Comparison of ENCODE assay signal across 1 cellular context in genomic region chr1:201023517-201023902, GRCh38.
TF ChIP-seq lines count a peak whose summit lies in the region.

A gene with protein sequence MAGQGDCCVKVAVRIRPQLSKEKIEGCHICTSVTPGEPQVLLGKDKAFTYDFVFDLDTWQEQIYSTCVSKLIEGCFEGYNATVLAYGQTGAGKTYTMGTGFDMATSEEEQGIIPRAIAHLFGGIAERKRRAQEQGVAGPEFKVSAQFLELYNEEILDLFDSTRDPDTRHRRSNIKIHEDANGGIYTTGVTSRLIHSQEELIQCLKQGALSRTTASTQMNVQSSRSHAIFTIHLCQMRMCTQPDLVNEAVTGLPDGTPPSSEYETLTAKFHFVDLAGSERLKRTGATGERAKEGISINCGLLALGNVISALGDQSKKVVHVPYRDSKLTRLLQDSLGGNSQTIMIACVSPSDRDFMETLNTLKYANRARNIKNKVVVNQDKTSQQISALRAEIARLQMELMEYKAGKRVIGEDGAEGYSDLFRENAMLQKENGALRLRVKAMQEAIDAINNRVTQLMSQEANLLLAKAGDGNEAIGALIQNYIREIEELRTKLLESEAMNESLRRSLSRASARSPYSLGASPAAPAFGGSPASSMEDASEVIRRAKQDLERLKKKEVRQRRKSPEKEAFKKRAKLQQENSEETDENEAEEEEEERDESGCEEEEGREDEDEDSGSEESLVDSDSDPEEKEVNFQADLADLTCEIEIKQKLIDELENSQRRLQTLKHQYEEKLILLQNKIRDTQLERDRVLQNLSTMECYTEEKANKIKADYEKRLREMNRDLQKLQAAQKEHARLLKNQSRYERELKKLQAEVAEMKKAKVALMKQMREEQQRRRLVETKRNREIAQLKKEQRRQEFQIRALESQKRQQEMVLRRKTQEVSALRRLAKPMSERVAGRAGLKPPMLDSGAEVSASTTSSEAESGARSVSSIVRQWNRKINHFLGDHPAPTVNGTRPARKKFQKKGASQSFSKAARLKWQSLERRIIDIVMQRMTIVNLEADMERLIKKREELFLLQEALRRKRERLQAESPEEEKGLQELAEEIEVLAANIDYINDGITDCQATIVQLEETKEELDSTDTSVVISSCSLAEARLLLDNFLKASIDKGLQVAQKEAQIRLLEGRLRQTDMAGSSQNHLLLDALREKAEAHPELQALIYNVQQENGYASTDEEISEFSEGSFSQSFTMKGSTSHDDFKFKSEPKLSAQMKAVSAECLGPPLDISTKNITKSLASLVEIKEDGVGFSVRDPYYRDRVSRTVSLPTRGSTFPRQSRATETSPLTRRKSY (N-terminal part only) (minus strand): TSS chr1:201023714. CDS start chr1:201023383, 331 bp downstream.

TF ChIP-seq in K562, 482 proteins besides CTCF, POLR2A, EP300 and RAD21 (continued from another document and continues in another):
- TF ChIP-seq CREB1 (IDR thresholded peaks at IDR 0.05) (peak; percentile 65; the same call in 1 of the 2 replicates), CREB1 (CRISPR knock-in tag; IDR thresholded peaks at IDR 0.05) (no peak), ZSCAN29 (IDR thresholded peaks at IDR 0.05) (no peak), HNRNPUL1 (IDR thresholded peaks at IDR 0.05; ENCODE audit: low read length) (no peak), PTTG1 (tag; IDR thresholded peaks at IDR 0.05; ENCODE audit: low read depth) (no peak), CEBPZ (IDR thresholded peaks at IDR 0.05; ENCODE audit: borderline replicate concordance, low read depth, low read length) (no peak), ZNF134 (CRISPR knock-in tag; conservative IDR thresholded peaks at IDR 0.05) (no peak), ZEB2 (IDR thresholded peaks at IDR 0.05) (no peak), ZZZ3 (IDR thresholded peaks at IDR 0.05) (no peak), STAT5B (CRISPR knock-in tag; IDR thresholded peaks at IDR 0.05) (no peak), BCOR (IDR thresholded peaks at IDR 0.05) (no peak), HEY1 (CRISPR knock-in tag; IDR thresholded peaks at IDR 0.05; ENCODE audit: borderline replicate concordance) (no peak), ZNF311 (CRISPR knock-in tag; IDR thresholded peaks at IDR 0.05) (no peak), RBM25 (IDR thresholded peaks at IDR 0.05; ENCODE audit: low read depth, low read length, severe bottlenecking) (peak; percentile 24), RAD51 (IDR thresholded peaks at IDR 0.05; ENCODE audit: borderline replicate concordance, low read depth) (no peak), ZBTB7A (IDR thresholded peaks at IDR 0.05; ENCODE audit: borderline replicate concordance, control insufficient read depth, low read depth, low read length) (peak; percentile 81; the same call in 1 of the 2 replicates), SREBF1 (IDR thresholded peaks at IDR 0.05; ENCODE audit: borderline replicate concordance, low read depth, low read length) (no peak), SNIP1 (IDR thresholded peaks at IDR 0.05; ENCODE audit: low read depth) (no peak), ZNF586 (CRISPR knock-in tag; conservative IDR thresholded peaks at IDR 0.05) (no peak), THRB (CRISPR knock-in tag; conservative IDR thresholded peaks at IDR 0.05) (no peak), ZBTB1 (CRISPR knock-in tag; IDR thresholded peaks at IDR 0.05; ENCODE audit: borderline replicate concordance, low read depth) (no peak), ZNF174 (CRISPR knock-in tag; IDR thresholded peaks at IDR 0.05) (no peak), ZFP30 (CRISPR knock-in tag; IDR thresholded peaks at IDR 0.05; ENCODE audit: borderline replicate concordance) (no peak)
- TF ChIP-seq, protein P1, sequence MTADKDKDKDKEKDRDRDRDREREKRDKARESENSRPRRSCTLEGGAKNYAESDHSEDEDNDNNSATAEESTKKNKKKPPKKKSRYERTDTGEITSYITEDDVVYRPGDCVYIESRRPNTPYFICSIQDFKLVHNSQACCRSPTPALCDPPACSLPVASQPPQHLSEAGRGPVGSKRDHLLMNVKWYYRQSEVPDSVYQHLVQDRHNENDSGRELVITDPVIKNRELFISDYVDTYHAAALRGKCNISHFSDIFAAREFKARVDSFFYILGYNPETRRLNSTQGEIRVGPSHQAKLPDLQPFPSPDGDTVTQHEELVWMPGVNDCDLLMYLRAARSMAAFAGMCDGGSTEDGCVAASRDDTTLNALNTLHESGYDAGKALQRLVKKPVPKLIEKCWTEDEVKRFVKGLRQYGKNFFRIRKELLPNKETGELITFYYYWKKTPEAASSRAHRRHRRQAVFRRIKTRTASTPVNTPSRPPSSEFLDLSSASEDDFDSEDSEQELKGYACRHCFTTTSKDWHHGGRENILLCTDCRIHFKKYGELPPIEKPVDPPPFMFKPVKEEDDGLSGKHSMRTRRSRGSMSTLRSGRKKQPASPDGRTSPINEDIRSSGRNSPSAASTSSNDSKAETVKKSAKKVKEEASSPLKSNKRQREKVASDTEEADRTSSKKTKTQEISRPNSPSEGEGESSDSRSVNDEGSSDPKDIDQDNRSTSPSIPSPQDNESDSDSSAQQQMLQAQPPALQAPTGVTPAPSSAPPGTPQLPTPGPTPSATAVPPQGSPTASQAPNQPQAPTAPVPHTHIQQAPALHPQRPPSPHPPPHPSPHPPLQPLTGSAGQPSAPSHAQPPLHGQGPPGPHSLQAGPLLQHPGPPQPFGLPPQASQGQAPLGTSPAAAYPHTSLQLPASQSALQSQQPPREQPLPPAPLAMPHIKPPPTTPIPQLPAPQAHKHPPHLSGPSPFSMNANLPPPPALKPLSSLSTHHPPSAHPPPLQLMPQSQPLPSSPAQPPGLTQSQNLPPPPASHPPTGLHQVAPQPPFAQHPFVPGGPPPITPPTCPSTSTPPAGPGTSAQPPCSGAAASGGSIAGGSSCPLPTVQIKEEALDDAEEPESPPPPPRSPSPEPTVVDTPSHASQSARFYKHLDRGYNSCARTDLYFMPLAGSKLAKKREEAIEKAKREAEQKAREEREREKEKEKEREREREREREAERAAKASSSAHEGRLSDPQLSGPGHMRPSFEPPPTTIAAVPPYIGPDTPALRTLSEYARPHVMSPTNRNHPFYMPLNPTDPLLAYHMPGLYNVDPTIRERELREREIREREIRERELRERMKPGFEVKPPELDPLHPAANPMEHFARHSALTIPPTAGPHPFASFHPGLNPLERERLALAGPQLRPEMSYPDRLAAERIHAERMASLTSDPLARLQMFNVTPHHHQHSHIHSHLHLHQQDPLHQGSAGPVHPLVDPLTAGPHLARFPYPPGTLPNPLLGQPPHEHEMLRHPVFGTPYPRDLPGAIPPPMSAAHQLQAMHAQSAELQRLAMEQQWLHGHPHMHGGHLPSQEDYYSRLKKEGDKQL (CRISPR knock-in tag; IDR thresholded peaks at IDR 0.05; ENCODE audit: borderline replicate concordance), result no peak
- TF ChIP-seq, protein P2, sequence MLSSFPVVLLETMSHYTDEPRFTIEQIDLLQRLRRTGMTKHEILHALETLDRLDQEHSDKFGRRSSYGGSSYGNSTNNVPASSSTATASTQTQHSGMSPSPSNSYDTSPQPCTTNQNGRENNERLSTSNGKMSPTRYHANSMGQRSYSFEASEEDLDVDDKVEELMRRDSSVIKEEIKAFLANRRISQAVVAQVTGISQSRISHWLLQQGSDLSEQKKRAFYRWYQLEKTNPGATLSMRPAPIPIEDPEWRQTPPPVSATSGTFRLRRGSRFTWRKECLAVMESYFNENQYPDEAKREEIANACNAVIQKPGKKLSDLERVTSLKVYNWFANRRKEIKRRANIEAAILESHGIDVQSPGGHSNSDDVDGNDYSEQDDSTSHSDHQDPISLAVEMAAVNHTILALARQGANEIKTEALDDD (IDR thresholded peaks at IDR 0.05), result no peak
- TF ChIP-seq, protein P3, sequence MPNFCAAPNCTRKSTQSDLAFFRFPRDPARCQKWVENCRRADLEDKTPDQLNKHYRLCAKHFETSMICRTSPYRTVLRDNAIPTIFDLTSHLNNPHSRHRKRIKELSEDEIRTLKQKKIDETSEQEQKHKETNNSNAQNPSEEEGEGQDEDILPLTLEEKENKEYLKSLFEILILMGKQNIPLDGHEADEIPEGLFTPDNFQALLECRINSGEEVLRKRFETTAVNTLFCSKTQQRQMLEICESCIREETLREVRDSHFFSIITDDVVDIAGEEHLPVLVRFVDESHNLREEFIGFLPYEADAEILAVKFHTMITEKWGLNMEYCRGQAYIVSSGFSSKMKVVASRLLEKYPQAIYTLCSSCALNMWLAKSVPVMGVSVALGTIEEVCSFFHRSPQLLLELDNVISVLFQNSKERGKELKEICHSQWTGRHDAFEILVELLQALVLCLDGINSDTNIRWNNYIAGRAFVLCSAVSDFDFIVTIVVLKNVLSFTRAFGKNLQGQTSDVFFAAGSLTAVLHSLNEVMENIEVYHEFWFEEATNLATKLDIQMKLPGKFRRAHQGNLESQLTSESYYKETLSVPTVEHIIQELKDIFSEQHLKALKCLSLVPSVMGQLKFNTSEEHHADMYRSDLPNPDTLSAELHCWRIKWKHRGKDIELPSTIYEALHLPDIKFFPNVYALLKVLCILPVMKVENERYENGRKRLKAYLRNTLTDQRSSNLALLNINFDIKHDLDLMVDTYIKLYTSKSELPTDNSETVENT (CRISPR knock-in tag; IDR thresholded peaks at IDR 0.05), result 0 out of 2 replicates have a peak, but pooled peaks have one; percentile 23
